8 cellular contexts compared by ENCODE assay signal in genomic region chr7:21426958-21427860, GRCh38. TPM values are rescaled to one million over a fixed set of nuclear protein-coding genes. Genes with fewer than 3 reads are reported as not detected.
DNase-seq lines count a peak whose midpoint lies in the region; ATAC-seq and TF ChIP-seq lines count a peak whose summit lies in the region.

No MANE protein-coding gene starts in this region.

- peaks cover 24% of the 10 kb centered on the region for H3K36me3 Mint-ChIP-seq in activated B cell treated with CpG ODN at 0.5 μM for 24 hours (ENCODE audit: low read depth)

- H3K36me3 ChIP-seq in spleen = peaks cover 0 to 13% (median 3%) of the 10 kb centered on the region in 6 donors

- peak overlapping the region; percentile 91 for H3K4me3 ChIP-seq in AG09309 (ENCODE audit: control insufficient read depth, low read depth, low read length)
- H3K4me3 ChIP-seq in spleen = peak overlapping the region; percentile 70 to 97 (median 85)

- peaks cover 31 to 52% (median 45%) of the 10 kb centered on the region in 6 donors for H3K4me1 ChIP-seq in spleen

- H3K27ac Mint-ChIP-seq in activated B cell treated with CpG ODN at 0.5 μM for 24 hours = peak overlapping the region; percentile 100

- DNase-seq in AG09309 (ENCODE audit: low read depth) (peak; percentile 91), NCI-H226 (peak; percentile 100), activated B cell treated with CpG ODN at 0.5 μM for 24 hours (peak; percentile 99), inferior parietal cortex (ENCODE audit: extremely low spot score) (peak; percentile 96), spleen (peak; percentile 100)
- DNase-seq in central memory CD4-positive, alpha-beta T cell = peak; percentile 100

- TF ChIP-seq CTCF in AG09309 (IDR thresholded peaks at IDR 0.05; ENCODE audit: control insufficient read depth, insufficient read depth, low read depth, low read length, missing control alignments) (peak; percentile 5), activated B cell treated with CpG ODN at 0.5 μM for 24 hours (IDR thresholded peaks at IDR 0.05) (no peak), spleen (IDR thresholded peaks at IDR 0.05 in 8 of 11, conservative IDR thresholded peaks at IDR 0.05 in 3 of 11) (peak; percentile 31 to 77 (median 59))

- peaks cover 48% of the 10 kb centered on the region for H3K4me1 Mint-ChIP-seq in activated B cell treated with CpG ODN at 0.5 μM for 24 hours

- 0 to 1% (median 0%) methylated on average over 57 to 78 of the region's 78 CpGs for WGBS in spleen, 5 donors

- POLR2A ChIA-PET in activated B cell treated with CpG ODN at 0.5 μM for 24 hours (lab: Charles Lee) = interaction anchor here (0.6 to 2.8 kb wide), 14 partner anchors 9 to 1754 kb away, joined by 3 to 42 read pairs (median 4); partner anchors contain the start of gene CDCA7L

- intact Hi-C loops in activated B cell treated with CpG ODN at 0.5 μM for 24 hours (cut with micrococcal nuclease) = loop anchor here (1.0 to 5.0 kb wide), 16 partner anchors 72 to 1985 kb away; partner anchors contain the start of genes CDCA7L, KLHL7, MALSU1 and NUP42
- intact Hi-C loops in spleen (cut with DNase I; ENCODE audit: low total_unique reads) = no loop called here

- peak overlapping the region; percentile 100 for H3K4me3 Mint-ChIP-seq in activated B cell treated with CpG ODN at 0.5 μM for 24 hours

- no peaks in the 10 kb centered on the region for H3K9me3 Mint-ChIP-seq in activated B cell treated with CpG ODN at 0.5 μM for 24 hours

- H3K27ac ChIP-seq in spleen = peak overlapping the region; percentile 95 to 99 (median 98)

- ATAC-seq in GM19023 (IDR thresholded peaks at IDR 0.05; ENCODE audit: unreplicated experiment) (peak; percentile 74), HG03196 (IDR thresholded peaks at IDR 0.05; ENCODE audit: unreplicated experiment) (peak; percentile 80), activated B cell treated with CpG ODN at 0.5 μM for 24 hours (ENCODE audit: low read depth) (peak; percentile 75)

- no peaks in the 10 kb centered on the region for H3K27me3 Mint-ChIP-seq in activated B cell treated with CpG ODN at 0.5 μM for 24 hours

- peak in 2 of 3 donors; percentile 79 to 84 for TF ChIP-seq POLR2A in spleen (IDR thresholded peaks at IDR 0.05)

- CTCF ChIA-PET in activated B cell treated with CpG ODN at 0.5 μM for 24 hours (lab: Charles Lee) = interaction anchor here (0.8 to 2.0 kb wide), 5 partner anchors 70 to 656 kb away, joined by 3 to 10 read pairs (median 6); no protein-coding TSS in a partner anchor

- no peaks in the 10 kb centered on the region for H3K9me3 ChIP-seq in spleen

- no peaks in the 10 kb centered on the region for H3K27me3 ChIP-seq in spleen (replicated peaks in 1 of 7)

RNA-seq across cellular contexts. Expression of gene SP4, which starts 0.7 kb away (rescaled TPM):
- total RNA-seq in activated B cell treated with CpG ODN at 0.5 μM for 24 hours (23.6 and 28.7 TPM in 2 replicates), spleen (10 to 100 TPM; 13.9 to 19.0 (median 14.6) TPM)
- polyA plus RNA-seq in spleen = 1 to 10 TPM; 2.5 to 3.9 (median 3.1) TPM

Comparison
In these comparisons a context has a peak if more than half of its experiments do, and no peak if none do; other contexts are left out.
1. Peak in every context shown above with its lines: DNase-seq, ATAC-seq, H3K4me3 ChIP-seq and H3K27ac ChIP-seq.